ENCODE assay signal across 21 cellular contexts in genomic region chr10:123868058-123868995, GRCh38. TPM values are rescaled to one million over a fixed set of nuclear protein-coding genes. Genes with fewer than 3 reads are reported as not detected.
A peak's percentile ranks its signal among the peaks of the same experiment; 100 is the strongest.
DNase-seq lines count a peak whose midpoint lies in the region; ATAC-seq, FAIRE-seq and TF ChIP-seq lines count a peak whose summit lies in the region.
"Had no signal": no experiment of that assay in that cellular context is flagged by ENCODE, and none has a peak within 500 bp of the region (broad histone marks: within the 10 kb centered on the region; RNA-seq: fewer than 3 reads in every experiment).

No MANE protein-coding gene starts in this region.

- TF ChIP-seq CTCF in right atrium auricular region (IDR thresholded peaks at IDR 0.05) (no peak), left ventricle myocardium inferior (IDR thresholded peaks at IDR 0.05; ENCODE audit: borderline replicate concordance) (no peak), ascending aorta (IDR thresholded peaks at IDR 0.05) (no peak), HepG2 (CRISPR knock-in tag; IDR thresholded peaks at IDR 0.05) (no peak), type B pancreatic cell (conservative IDR thresholded peaks at IDR 0.05) (no peak), nephron progenitor cell (IDR thresholded peaks at IDR 0.05) (no peak)

- DNase-seq in right atrium auricular region (ENCODE audit: low spot score) = peak; percentile 49
- DNase-seq in left ventricle myocardium inferior = no peak
- DNase-seq in ascending aorta (ENCODE audit: low spot score in 2 of 2) = peak in 1 of 2 donors; percentile 63
- DNase-seq in HepG2 (ENCODE audit: low spot score) = peak; percentile 10
- DNase-seq in type B pancreatic cell (ENCODE audit: extremely low spot score, unreplicated experiment) = no peak
- DNase-seq in kidney tubule cell (ENCODE audit: low spot score) = no peak
- no peak for DNase-seq in nephron progenitor cell
- DNase-seq in T-helper 9 cell = no peak
- DNase-seq: activated CD4-positive, alpha-beta memory T cell treated with anti-CD3 and anti-CD28 coated beads, Interleukin-2, amount 10 ng/mL, durations not matched to agents 7 days and 5 days; activated T-cell treated with anti-CD3 and anti-CD28 coated beads, Interleukin-2, amount 50 U/mL, for 48 hours; body of pancreas; NCI-H2171 treated with DMSO at 0.1 percent for 48 hours; Right ventricle myocardium superior; T-helper 1 cell had no signal

- H3K79me2 ChIP-seq in HepG2 (ENCODE audit: insufficient read depth, low read length) = no peaks in the 10 kb centered on the region

- H3K9me3 Mint-ChIP-seq in type B pancreatic cell (no peaks in the 10 kb centered on the region), nephron progenitor cell (peaks cover 7% of the 10 kb centered on the region)
- H3K9me3 Mint-ChIP-seq: activated CD4-positive, alpha-beta memory T cell treated with anti-CD3 and anti-CD28 coated beads, Interleukin-2, amount 10 ng/mL, durations not matched to agents 7 days and 5 days; dendritic cell treated with granulocyte-macrophage colony-stimulating factor and Interleukin-4, amounts not matched to agents 40 ng/mL and 50 ng/mL, for 4 days had no signal

- 28% methylated on average over 15 of the region's 15 CpGs for WGBS in HepG2 (ENCODE audit: low lambda C conversion rate)

- H3K27me3 ChIP-seq in right atrium auricular region = no peaks in the 10 kb centered on the region
- H3K27me3 ChIP-seq in left ventricle myocardium inferior (ENCODE audit: low read depth) = peaks cover 61% of the 10 kb centered on the region
- H3K27me3 ChIP-seq in ascending aorta = no peaks in the 10 kb centered on the region
- H3K27me3 ChIP-seq in HepG2 (ENCODE audit: control insufficient read depth in 1 of 2, insufficient read depth in 2 of 2, low read length in 2 of 2) = no peaks in the 10 kb centered on the region
- H3K27me3 ChIP-seq: body of pancreas had no signal

- H3K27ac Mint-ChIP-seq in type B pancreatic cell (peak overlapping the region; percentile 39), nephron progenitor cell (no peak overlapping the region)
- H3K27ac Mint-ChIP-seq: activated CD4-positive, alpha-beta memory T cell treated with anti-CD3 and anti-CD28 coated beads, Interleukin-2, amount 10 ng/mL, durations not matched to agents 7 days and 5 days; activated naive CD8-positive, alpha-beta T cell; dendritic cell treated with granulocyte-macrophage colony-stimulating factor and Interleukin-4, amounts not matched to agents 40 ng/mL and 50 ng/mL, for 4 days; stimulated activated naive CD8-positive, alpha-beta T cell treated with anti-CD3 and anti-CD28 coated beads, Interleukin-15, Interleukin-2, amounts not matched to agents 100 ng/mL and 50 ng/mL, for 24 hours had no signal

- POLR2A ChIA-PET in HepG2 (lab: Yijun Ruan, JAX) = no interaction called here

- H3K9me3 ChIP-seq in right atrium auricular region (peaks cover 0 to 10% of the 10 kb centered on the region in 2 donors), left ventricle myocardium inferior (replicated peaks) (peaks cover 21% of the 10 kb centered on the region), ascending aorta (peaks cover 0 to 7% of the 10 kb centered on the region in 2 donors), HepG2 (ENCODE audit: low read length) (no peaks in the 10 kb centered on the region)
- H3K9me3 ChIP-seq: body of pancreas had no signal

- CTCF ChIA-PET in HepG2 (lab: Yijun Ruan, JAX; ENCODE audit: low intra/inter-chr PET ratio, low total read pairs) = no interaction called here

- H3K4me1 Mint-ChIP-seq in type B pancreatic cell (ENCODE audit: unreplicated experiment) (peaks cover 16% of the 10 kb centered on the region), nephron progenitor cell (peaks cover 20% of the 10 kb centered on the region)
- H3K4me1 Mint-ChIP-seq: activated CD4-positive, alpha-beta memory T cell treated with anti-CD3 and anti-CD28 coated beads, Interleukin-2, amount 10 ng/mL, durations not matched to agents 7 days and 5 days had no signal

- H4K20me1 ChIP-seq in HepG2 (ENCODE audit: insufficient read depth, low read length) = no peaks in the 10 kb centered on the region

- TF ChIP-seq POLR2A in HepG2 (IDR thresholded peaks at IDR 0.05; ENCODE audit: insufficient read depth in 1 of 2, low read depth in 2 of 2, low read length in 2 of 2) = no peak

- intact Hi-C loops in left ventricle myocardium inferior (cut with micrococcal nuclease) (no loop called here), ascending aorta (cut with DNase I) (loop anchor here (10.0 kb wide), 2 partner anchors 286 to 876 kb away; partner anchors contain the start of gene FAM53B), HepG2 (cut with micrococcal nuclease; ENCODE audit: unreplicated experiment) (no loop called here)

- H3K27ac ChIP-seq in right atrium auricular region (no peak overlapping the region), left ventricle myocardium inferior (replicated peaks) (no peak overlapping the region), ascending aorta (peak overlapping the region; percentile 40 to 65), HepG2 (ENCODE audit: extremely low read length, insufficient read depth, low read length) (no peak overlapping the region)
- H3K27ac ChIP-seq: body of pancreas, C4-2B, epithelial cell of prostate had no signal

- H3K4me3 Mint-ChIP-seq in type B pancreatic cell = no peak overlapping the region
- H3K4me3 Mint-ChIP-seq in nephron progenitor cell = no peak overlapping the region
- H3K4me3 Mint-ChIP-seq: activated CD4-positive, alpha-beta memory T cell treated with anti-CD3 and anti-CD28 coated beads, Interleukin-2, amount 10 ng/mL, durations not matched to agents 7 days and 5 days; activated naive CD8-positive, alpha-beta T cell; dendritic cell treated with granulocyte-macrophage colony-stimulating factor and Interleukin-4, amounts not matched to agents 40 ng/mL and 50 ng/mL, for 4 days; nephron; stimulated activated naive CD8-positive, alpha-beta T cell treated with anti-CD3 and anti-CD28 coated beads, Interleukin-15, Interleukin-2, amounts not matched to agents 100 ng/mL and 50 ng/mL, for 24 hours had no signal

- BruUV-seq in HepG2 (replicated peaks; lab: Mats Ljungman, UMichigan) = no TSS peak

- H3K4me3 ChIP-seq in right atrium auricular region (no peak overlapping the region), left ventricle myocardium inferior (no peak overlapping the region), ascending aorta (no peak overlapping the region), HepG2 (replicated peaks in 1 of 3; ENCODE audit: insufficient read depth in 1 of 3, low read depth in 2 of 3, low read length in 3 of 3) (no peak overlapping the region)
- H3K4me3 ChIP-seq: body of pancreas had no signal

- in situ Hi-C loops in HepG2 (cut with HindIII; ENCODE audit: extremely low pct_ligation_motif_present, low pct_unique_long_range_greater_than_20kb) = no loop called here

- peak; percentile 90 for ATAC-seq in HepG2
- ATAC-seq: body of pancreas had no signal

- no peak for FAIRE-seq in HepG2 (lab: Jason Lieb, UNC)

- H3K36me3 ChIP-seq in right atrium auricular region = no peaks in the 10 kb centered on the region
- no peaks in the 10 kb centered on the region for H3K36me3 ChIP-seq in left ventricle myocardium inferior
- H3K36me3 ChIP-seq in ascending aorta = no peaks in the 10 kb centered on the region
- no peaks in the 10 kb centered on the region for H3K36me3 ChIP-seq in HepG2 (replicated peaks in 1 of 2; ENCODE audit: control insufficient read depth in 1 of 2, insufficient read depth in 2 of 2, low read length in 2 of 2)

- H3K27me3 Mint-ChIP-seq in type B pancreatic cell = peaks cover 12% of the 10 kb centered on the region
- H3K27me3 Mint-ChIP-seq in nephron progenitor cell (ENCODE audit: low read depth, poor library complexity) = peaks cover 33% of the 10 kb centered on the region
- H3K27me3 Mint-ChIP-seq: activated CD4-positive, alpha-beta memory T cell treated with anti-CD3 and anti-CD28 coated beads, Interleukin-2, amount 10 ng/mL, durations not matched to agents 7 days and 5 days had no signal

- no peak for TF ChIP-seq EP300 in HepG2 (IDR thresholded peaks at IDR 0.05; ENCODE audit: low read depth in 2 of 2, low read length in 2 of 2)
- no peak for TF ChIP-seq EP300 in HepG2 (CRISPR knock-in tag; IDR thresholded peaks at IDR 0.05; ENCODE audit: borderline replicate concordance)

- H3K9ac ChIP-seq in HepG2 (ENCODE audit: insufficient read depth, low read depth, low read length) = no peak overlapping the region

- H3K36me3 Mint-ChIP-seq in type B pancreatic cell (no peaks in the 10 kb centered on the region), nephron progenitor cell (ENCODE audit: low read depth) (no peaks in the 10 kb centered on the region)
- H3K36me3 Mint-ChIP-seq: activated naive CD8-positive, alpha-beta T cell had no signal

- H3K4me1 ChIP-seq in right atrium auricular region (no peaks in the 10 kb centered on the region), left ventricle myocardium inferior (no peaks in the 10 kb centered on the region), ascending aorta (peaks cover 31 to 40% of the 10 kb centered on the region in 2 donors), HepG2 (ENCODE audit: insufficient read depth, low read length) (peaks cover 9% of the 10 kb centered on the region)
- H3K4me1 ChIP-seq: body of pancreas had no signal

- no peak overlapping the region for H2AFZ ChIP-seq in HepG2 (ENCODE audit: low read length)

- peak overlapping the region; percentile 28; the same call in 1 of the 2 replicates for H3K4me2 ChIP-seq in HepG2 (ENCODE audit: low read depth, low read length)

- TF ChIP-seq RAD21 in HepG2 (CRISPR knock-in tag; IDR thresholded peaks at IDR 0.05) = no peak

RNA-seq across cellular contexts. Expression of gene CPXM2, which starts 23.3 kb away (rescaled TPM):
- total RNA-seq in right atrium auricular region = 1 to 10 TPM; 8.3 to 8.5 TPM
- total RNA-seq in left ventricle myocardium inferior = 4.5 TPM
- 125 TPM for total RNA-seq in ascending aorta
- total RNA-seq in HepG2 (2016; rRNA removed; fragmentation: Illumina TruSeq; extraction: Trizol) = not detected in 2 replicates
- total RNA-seq in HepG2 (2016; cell fraction: cytosol; rRNA removed; fragmentation: Illumina TruSeq; extraction: Trizol; ENCODE audit: low read depth) = not detected in 2 replicates
- not detected in 2 replicates for total RNA-seq in HepG2 (2016; cell fraction: insoluble cytoplasmic fraction; rRNA removed; fragmentation: Illumina TruSeq; extraction: Trizol)
- total RNA-seq in HepG2 (2016; cell fraction: membrane; rRNA removed; fragmentation: Illumina TruSeq; extraction: Trizol) = not detected in 2 replicates
- total RNA-seq in HepG2 (2016; cell fraction: nucleus; rRNA removed; fragmentation: Illumina TruSeq; extraction: Trizol) = not detected in 2 replicates
- polyA plus RNA-seq in HepG2 (2011; rRNA removed) = 0.03 and 0.07 TPM in 2 replicates
- polyA plus RNA-seq in HepG2 (2011; cell fraction: cytosol; rRNA removed) = 0.04 and 0.09 TPM in 2 replicates
- 0.05 and 0.14 TPM in 2 replicates for polyA plus RNA-seq in HepG2 (2011; cell fraction: nucleus; rRNA removed)
- 0.13 and 0.16 TPM in 2 replicates for polyA plus RNA-seq in HepG2 (2012)
- not detected in 2 replicates for polyA plus RNA-seq in HepG2 (2016; cell fraction: cytosol; fragmentation: Illumina TruSeq; extraction: Trizol; ENCODE audit: low read depth)
- polyA plus RNA-seq in HepG2 (2016; cell fraction: insoluble cytoplasmic fraction; fragmentation: Illumina TruSeq; extraction: Trizol; ENCODE audit: low read depth) = not detected in 2 replicates
- polyA plus RNA-seq in HepG2 (2016; cell fraction: membrane; fragmentation: Illumina TruSeq; extraction: Trizol; ENCODE audit: low read depth) = not detected in 2 replicates
- polyA plus RNA-seq in HepG2 (2016; cell fraction: nucleus; fragmentation: Illumina TruSeq; extraction: Trizol; ENCODE audit: insufficient read depth, low read depth) = not detected in 2 replicates
- polyA minus RNA-seq in HepG2 (2011; rRNA and poly(A)+ RNA removed; ENCODE audit: low replicate concordance) = 0.06 TPM in 1 of 2 replicates, not detected in the other
- not detected in 2 replicates for polyA minus RNA-seq in HepG2 (2011; cell fraction: cytosol; rRNA and poly(A)+ RNA removed)
- polyA minus RNA-seq in HepG2 (2011; cell fraction: nucleus; rRNA and poly(A)+ RNA removed) = not detected in 2 replicates
- 15.0 and 51.1 TPM in 2 replicates for total RNA-seq in type B pancreatic cell (ENCODE audit: low replicate concordance)
- total RNA-seq: activated CD4-positive, alpha-beta memory T cell treated with anti-CD3 and anti-CD28 coated beads, Interleukin-2, amount 10 ng/mL, durations not matched to agents 7 days and 5 days; M059J had no signal

Comparison
In these comparisons a context has a peak if more than half of its experiments do, and no peak if none do; other contexts are left out.
1. DNase-seq: peak in right atrium auricular region (single experiment) and HepG2 (single experiment); none in left ventricle myocardium inferior (single experiment), type B pancreatic cell (single experiment), kidney tubule cell (single experiment), nephron progenitor cell (single experiment) and T-helper 9 cell (single experiment).
2. H3K27ac ChIP-seq: peak in ascending aorta (2 of 2); none in right atrium auricular region (0 of 2), left ventricle myocardium inferior (single experiment) and HepG2 (single experiment).